In genomic region chr2:7052404-7052803, GRCh38 we compare ENCODE assay signal across 15 cellular contexts.
A peak's percentile ranks its signal among the peaks of the same experiment; 100 is the strongest.
DNase-seq lines count a peak whose midpoint lies in the region; ATAC-seq and TF ChIP-seq lines count a peak whose summit lies in the region.
"Had no signal": no experiment of that assay in that cellular context is flagged by ENCODE, and none has a peak within 500 bp of the region (broad histone marks: within the 10 kb centered on the region; RNA-seq: fewer than 3 reads in every experiment).

No MANE protein-coding gene starts in this region.

- no peaks in the 10 kb centered on the region for H3K27me3 ChIP-seq in SU-DHL-6 (ENCODE audit: low read length)
- peaks cover 7% of the 10 kb centered on the region; the same call in 1 of the 2 replicates for H3K27me3 ChIP-seq in GM23248 (replicated peaks; ENCODE audit: insufficient read depth)

- H3K36me3 ChIP-seq in SU-DHL-6 (ENCODE audit: low read length), result no peaks in the 10 kb centered on the region
- H3K36me3 ChIP-seq in GM23248 (ENCODE audit: low read depth), result no peaks in the 10 kb centered on the region

- H4K20me1 ChIP-seq in SU-DHL-6 (ENCODE audit: low read depth, low read length), result no peaks in the 10 kb centered on the region
- H4K20me1 ChIP-seq in GM23248 (ENCODE audit: insufficient read depth), result no peaks in the 10 kb centered on the region

- H3K9ac ChIP-seq in SU-DHL-6 (ENCODE audit: low read length) (peak overlapping the region; percentile 54), GM23248 (no peak overlapping the region)
- H3K9ac ChIP-seq: parathyroid adenoma had no signal

- H3K27ac ChIP-seq in SU-DHL-6 (ENCODE audit: low read depth, low read length) (peak overlapping the region; percentile 98), GM23248 (no peak overlapping the region)
- H3K27ac ChIP-seq: parathyroid adenoma had no signal

- TF ChIP-seq CTCF in SU-DHL-6 (IDR thresholded peaks at IDR 0.05; ENCODE audit: insufficient read depth, low read length, poor library complexity, severe bottlenecking), result no peak

- H2AFZ ChIP-seq in SU-DHL-6 (ENCODE audit: low read depth, low read length, severe bottlenecking), result peak overlapping the region; percentile 70
- H2AFZ ChIP-seq in GM23248, result no peak overlapping the region
- H2AFZ ChIP-seq: parathyroid adenoma had no signal

- 32 to 48% methylated on average over 3 of the region's 3 CpGs for WGBS in GM23248 (ENCODE audit: low coverage in 1 of 2, low lambda C conversion rate in 2 of 2, missing lambda C conversion rate in 2 of 2), 2 experiments

- peak overlapping the region; percentile 30 for H3K4me3 ChIP-seq in SU-DHL-6 (ENCODE audit: insufficient read depth, low read length, poor library complexity, severe bottlenecking)
- no peak overlapping the region for H3K4me3 ChIP-seq in GM23248

- no peaks in the 10 kb centered on the region for H3K4me1 ChIP-seq in GM23248 (ENCODE audit: insufficient read depth)

- in situ Hi-C loops in GM23248 (cut with MboI), result no loop called here

- no peaks in the 10 kb centered on the region for H3K79me2 ChIP-seq in SU-DHL-6 (ENCODE audit: insufficient read depth, low read length)
- H3K79me2 ChIP-seq in GM23248 (ENCODE audit: insufficient read depth), result no peaks in the 10 kb centered on the region
- H3K79me2 ChIP-seq: parathyroid adenoma had no signal

- H3K9me3 ChIP-seq in SU-DHL-6 (ENCODE audit: insufficient read depth, low read length), result no peaks in the 10 kb centered on the region
- no peaks in the 10 kb centered on the region for H3K9me3 ChIP-seq in GM23248 (ENCODE audit: low read depth)

- H3K4me2 ChIP-seq in SU-DHL-6 (ENCODE audit: low read depth, low read length, poor library complexity, severe bottlenecking) (peak overlapping the region; percentile 71), GM23248 (ENCODE audit: unreplicated experiment) (no peak overlapping the region)

- H3F3A ChIP-seq in SU-DHL-6 (ENCODE audit: insufficient read depth) (peaks cover 29% of the 10 kb centered on the region), GM23248 (ENCODE audit: insufficient read depth) (no peaks in the 10 kb centered on the region)

- ATAC-seq in GM18519 (IDR thresholded peaks at IDR 0.05; ENCODE audit: low FRiP score, unreplicated experiment) (peak; percentile 85), GM21447 (IDR thresholded peaks at IDR 0.05; ENCODE audit: unreplicated experiment) (peak; percentile 91), HG03066 (IDR thresholded peaks at IDR 0.05; ENCODE audit: low read depth, unreplicated experiment) (peak; percentile 61), left lobe of liver (no peak)
- ATAC-seq: SK-N-SH treated with all-trans-retinoic acid at 6 μM for 48 hours had no signal

- DNase-seq in left lobe of liver (ENCODE audit: low spot score), result no peak
- no peak for DNase-seq in NCI-H1105 treated with DMSO at 0.1 percent for 48 hours (lab: John Stamatoyannopoulos, UW)
- no peak for DNase-seq in cerebellum (ENCODE audit: low spot score)
- no peak for DNase-seq in GM23248
- DNase-seq: activated CD4-positive, CD25-positive, alpha-beta regulatory T cell treated with anti-CD3 and anti-CD28 coated beads, Interleukin-2, amount 50 U/mL, for 72 hours; C1 segment of cervical spinal cord; H9; IMR-90; NCI-H146 had no signal

- no peaks in the 10 kb centered on the region for H3K9me2 ChIP-seq in SU-DHL-6 (replicated peaks; ENCODE audit: insufficient read depth, low read length)
- H3K9me2 ChIP-seq in GM23248 (ENCODE audit: insufficient read depth), result no peaks in the 10 kb centered on the region
